18 cellular contexts compared by ENCODE assay signal in genomic region chr2:117057021-117057420, GRCh38.
DNase-seq lines count a peak whose midpoint lies in the region; ATAC-seq and TF ChIP-seq lines count a peak whose summit lies in the region.
"Had no signal": no experiment of that assay in that cellular context is flagged by ENCODE, and none has a peak within 500 bp of the region (broad histone marks: within the 10 kb centered on the region; RNA-seq: fewer than 3 reads in every experiment).

No MANE protein-coding gene starts in this region.

- TF ChIP-seq CTCF in NB4 (IDR thresholded peaks at IDR 0.05; ENCODE audit: low read depth, low read length) (no peak), esophagus muscularis mucosa (IDR thresholded peaks at IDR 0.05) (no peak), retinal pigment epithelial cell (conservative IDR thresholded peaks at IDR 0.05; ENCODE audit: low read depth, low read length) (no peak)

- ATAC-seq in GM21619 (IDR thresholded peaks at IDR 0.05; ENCODE audit: unreplicated experiment) = no peak
- ATAC-seq in activated CD4-positive, CD25-positive, alpha-beta regulatory T cell treated with anti-CD3 and anti-CD28 coated beads, Interleukin-2, amount 50 U/mL, for 24 hours = no peak
- ATAC-seq: T-cell had no signal

- H3K36me3 ChIP-seq in esophagus muscularis mucosa = no peaks in the 10 kb centered on the region

- H3K27ac ChIP-seq in esophagus muscularis mucosa (replicated peaks in 1 of 4) = no peak overlapping the region
- H3K27ac ChIP-seq: KMS-11 had no signal

- TF ChIP-seq EP300 in esophagus muscularis mucosa (IDR thresholded peaks at IDR 0.05) = no peak

- WGBS in esophagus muscularis mucosa = 64% methylated on average over 3 of the region's 3 CpGs

- no peak overlapping the region for H3K4me3 ChIP-seq in NB4 (ENCODE audit: low read depth, low read length)
- H3K4me3 ChIP-seq in esophagus muscularis mucosa = no peak overlapping the region
- H3K4me3 ChIP-seq in retinal pigment epithelial cell (ENCODE audit: low read length) = no peak overlapping the region

- intact Hi-C loops in esophagus muscularis mucosa (cut with DNase I) = no loop called here

- DNase-seq in DMS53 (lab: John Stamatoyannopoulos, UW) = peak; percentile 36
- DNase-seq in DMS53 treated with DMSO at 0.1 percent for 48 hours (lab: John Stamatoyannopoulos, UW; ENCODE audit: unreplicated experiment) = no peak
- DNase-seq in NB4 (ENCODE audit: low read depth) = peak; percentile 6
- peak; percentile 77 for DNase-seq in esophagus muscularis mucosa (ENCODE audit: extremely low spot score)
- DNase-seq in retinal pigment epithelial cell (ENCODE audit: low read depth) = peak; percentile 16
- DNase-seq in NCI-H2107 (lab: John Stamatoyannopoulos, UW) = no peak
- DNase-seq: 8988T, C1 segment of cervical spinal cord, H9, MV-4-11, NCI-H1436, NCI-H2081 treated with DMSO at 0.1 percent for 48 hours, NCI-H345, NCI-H774, T-cell had no signal

- H3K4me1 ChIP-seq in esophagus muscularis mucosa = no peaks in the 10 kb centered on the region

- TF ChIP-seq POLR2A in NB4 (IDR thresholded peaks at IDR 0.05; ENCODE audit: extremely low read depth, insufficient read length) (no peak), esophagus muscularis mucosa (IDR thresholded peaks at IDR 0.05; ENCODE audit: low read depth) (no peak)

- H3K27me3 ChIP-seq in esophagus muscularis mucosa = no peaks in the 10 kb centered on the region

- H3K9me3 ChIP-seq in esophagus muscularis mucosa = no peaks in the 10 kb centered on the region

Comparison
In these comparisons a context has a peak if more than half of its experiments do, and no peak if none do; other contexts are left out.
1. DNase-seq: peak in DMS53 (single experiment), NB4 (single experiment), esophagus muscularis mucosa (single experiment) and retinal pigment epithelial cell (single experiment); none in DMS53 treated with DMSO at 0.1 percent for 48 hours (single experiment) and NCI-H2107 (single experiment).